Comparison of ENCODE assay signal across 8 cellular contexts in the genomic region with DNA sequence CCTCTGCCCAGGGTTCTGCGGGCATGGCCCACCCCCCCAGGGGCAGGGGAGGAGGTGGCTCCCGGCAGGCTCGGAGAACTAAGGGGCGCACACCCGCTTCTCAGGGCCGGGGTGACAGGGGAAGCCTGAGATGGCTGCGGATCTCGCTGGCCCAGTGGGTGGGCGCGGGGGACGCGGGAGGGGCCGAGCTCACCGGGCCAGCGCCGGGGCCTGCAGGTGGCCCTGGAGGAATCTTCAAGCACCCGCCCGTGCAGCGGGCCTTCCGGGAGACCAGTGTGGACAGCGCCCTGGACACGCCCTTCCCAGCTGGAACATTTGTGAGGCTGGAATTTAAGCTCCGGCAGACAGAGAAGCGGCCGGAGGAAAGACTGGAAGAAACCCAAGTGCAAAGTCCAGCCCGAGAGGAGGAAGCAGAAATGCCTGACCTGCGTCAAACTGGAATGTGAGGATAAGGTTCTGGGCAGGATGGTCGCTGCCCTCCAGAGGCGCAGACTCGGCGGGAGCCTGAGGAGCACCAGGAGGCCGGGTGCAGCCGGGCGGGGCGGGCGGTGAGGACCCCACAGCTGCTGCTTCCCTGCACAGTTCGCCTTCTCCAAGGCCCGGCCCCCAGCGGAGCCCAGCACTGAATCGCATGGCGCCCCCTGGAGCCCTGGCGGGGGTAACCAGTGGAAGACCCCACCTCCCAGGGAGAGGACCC. TPM values are rescaled to one million over a fixed set of nuclear protein-coding genes. Genes with fewer than 3 reads are reported as not detected.
DNase-seq lines count a peak whose midpoint lies in the region; ATAC-seq and TF ChIP-seq lines count a peak whose summit lies in the region.
"Not testable (repeated sequence)": the region's sequence is repeated elsewhere in the genome, so short reads cannot be mapped to it uniquely, and the experiment has no call there.
"Had no signal": no experiment of that assay in that cellular context is flagged by ENCODE, and none has a peak within 500 bp of the region (broad histone marks: within the 10 kb centered on the region; RNA-seq: fewer than 3 reads in every experiment).

No MANE protein-coding gene starts in this region.

- peak overlapping the region; percentile 76 for H2AFZ ChIP-seq in DND-41 (ENCODE audit: low read depth, low read length)

- not testable (repeated sequence) for H4K20me1 ChIP-seq in DND-41 (ENCODE audit: insufficient read depth, low read length)

- H3K4me1 ChIP-seq in DND-41 (ENCODE audit: insufficient read depth, low read length); right cardiac atrium (ENCODE audit: control insufficient read depth, insufficient read depth, low read length): not testable (repeated sequence)

- peak; percentile 56 for TF ChIP-seq CTCF in DND-41 (IDR thresholded peaks at IDR 0.05; ENCODE audit: borderline replicate concordance, extremely low read depth, low read length, poor library complexity, severe bottlenecking)
- peak; percentile 27 for TF ChIP-seq CTCF in choroid plexus epithelial cell (conservative IDR thresholded peaks at IDR 0.05; ENCODE audit: low read depth, low read length)
- TF ChIP-seq CTCF in mesothelial cell of epicardium (IDR thresholded peaks at IDR 0.05; ENCODE audit: unreplicated experiment): not testable (repeated sequence)
- peak; percentile 10 for TF ChIP-seq CTCF in retinal pigment epithelial cell (conservative IDR thresholded peaks at IDR 0.05; ENCODE audit: low read depth, low read length)

- H3K4me1 Mint-ChIP-seq in activated CD4-positive, alpha-beta T cell treated with anti-CD3 and anti-CD28 coated beads, Interleukin-2, amount 10 ng/mL, durations not matched to agents 24 days and 14 days; mesothelial cell of epicardium: not testable (repeated sequence)

- peaks cover 27% of the 10 kb centered on the region for H3K27me3 Mint-ChIP-seq in activated CD4-positive, alpha-beta T cell treated with anti-CD3 and anti-CD28 coated beads, Interleukin-2, amount 10 ng/mL, durations not matched to agents 24 days and 14 days
- H3K27me3 Mint-ChIP-seq in mesothelial cell of epicardium (ENCODE audit: low read depth): peaks cover 81% of the 10 kb centered on the region

- WGBS in right cardiac atrium: 2% methylated on average over 42 of the region's 42 CpGs

- H3K9ac ChIP-seq in DND-41 (ENCODE audit: low read depth, low read length): peak overlapping the region; percentile 59

- H3K36me3 ChIP-seq in DND-41 (ENCODE audit: insufficient read depth, low read length): not testable (repeated sequence)

- H3K4me3 Mint-ChIP-seq in activated CD4-positive, alpha-beta T cell treated with anti-CD3 and anti-CD28 coated beads, Interleukin-2, amount 10 ng/mL, durations not matched to agents 24 days and 14 days: peak overlapping the region; percentile 61
- peak overlapping the region; percentile 77 for H3K4me3 Mint-ChIP-seq in mesothelial cell of epicardium

- H3K4me2 ChIP-seq in DND-41 (ENCODE audit: insufficient read depth, low read length): peak overlapping the region; percentile 52

- not testable (repeated sequence) for H3K79me2 ChIP-seq in DND-41 (ENCODE audit: insufficient read depth, low read length)

- DNase-seq in DND-41 (peak; percentile 76), LHCN-M2 (ENCODE audit: low read depth) (peak; percentile 20), choroid plexus epithelial cell (ENCODE audit: low read depth) (peak; percentile 45), mesothelial cell of epicardium (ENCODE audit: low spot score in 2 of 2, unreplicated experiment in 2 of 2) (peak in 1 of 2 experiments; percentile 43)
- DNase-seq in activated CD4-positive, alpha-beta T cell treated with anti-CD3 and anti-CD28 coated beads, Interleukin-2, amount 10 ng/mL, durations not matched to agents 24 days and 14 days; right cardiac atrium; retinal pigment epithelial cell (ENCODE audit: low read depth): not testable (repeated sequence)

- H3K9me3 ChIP-seq in DND-41 (ENCODE audit: insufficient read depth, low read length, severe bottlenecking); right cardiac atrium (ENCODE audit: control insufficient read depth, low read length): not testable (repeated sequence)

- intact Hi-C loops in activated CD4-positive, alpha-beta T cell treated with anti-CD3 and anti-CD28 coated beads, Interleukin-2, amount 10 ng/mL, durations not matched to agents 24 days and 14 days (cut with micrococcal nuclease); right cardiac atrium (cut with DNase I): not testable (repeated sequence)

- not testable (repeated sequence) for H3K9me3 Mint-ChIP-seq in activated CD4-positive, alpha-beta T cell treated with anti-CD3 and anti-CD28 coated beads, Interleukin-2, amount 10 ng/mL, durations not matched to agents 24 days and 14 days
- peaks cover 11% of the 10 kb centered on the region for H3K9me3 Mint-ChIP-seq in mesothelial cell of epicardium

- not testable (repeated sequence) for H3K27me3 ChIP-seq in DND-41 (ENCODE audit: insufficient read depth, low read length, poor library complexity); right cardiac atrium (ENCODE audit: control insufficient read depth, insufficient read depth)

- peak; percentile 83 for ATAC-seq in DND-41 (ENCODE audit: insufficient read depth, low read depth)
- not testable (repeated sequence) for ATAC-seq in right cardiac atrium

- H3K36me3 Mint-ChIP-seq in activated CD4-positive, alpha-beta T cell treated with anti-CD3 and anti-CD28 coated beads, Interleukin-2, amount 10 ng/mL, durations not matched to agents 24 days and 14 days (ENCODE audit: low read depth); mesothelial cell of epicardium: not testable (repeated sequence)

- peak overlapping the region; percentile 34 to 70; a peak in 3 of 4 replicates for H3K4me3 ChIP-seq in DND-41 (ENCODE audit: low read depth in 1 of 2, low read length in 2 of 2)
- H3K4me3 ChIP-seq in choroid plexus epithelial cell (ENCODE audit: low read depth, low read length): peak overlapping the region; percentile 57
- peak overlapping the region; percentile 43 for H3K4me3 ChIP-seq in right cardiac atrium (ENCODE audit: low read length)
- H3K4me3 ChIP-seq in retinal pigment epithelial cell (ENCODE audit: low read length): peak overlapping the region; percentile 47

- H3K27ac Mint-ChIP-seq in activated CD4-positive, alpha-beta T cell treated with anti-CD3 and anti-CD28 coated beads, Interleukin-2, amount 10 ng/mL, durations not matched to agents 24 days and 14 days; mesothelial cell of epicardium: not testable (repeated sequence)

- H3K27ac ChIP-seq in DND-41 (ENCODE audit: low read length): peak overlapping the region; percentile 40; the same call in 1 of the 2 replicates
- H3K27ac ChIP-seq in right cardiac atrium (ENCODE audit: low read length): not testable (repeated sequence)

RNA-seq across cellular contexts. Expression of a gene that starts 5.6 kb away (rescaled TPM):
- total RNA-seq in LHCN-M2 (2014; rRNA removed) (not detected in 2 replicates), right cardiac atrium (not detected), mesothelial cell of epicardium (not detected in 3 replicates)
- polyA plus RNA-seq in LHCN-M2 (2012): not detected
- not detected in 2 replicates for total RNA-seq in activated CD4-positive, alpha-beta T cell treated with anti-CD3 and anti-CD28 coated beads, Interleukin-2, amount 10 ng/mL, durations not matched to agents 24 days and 14 days
- polyA plus RNA-seq in right cardiac atrium: not detected
- total RNA-seq: MCF 10A had no signal
